36 cellular contexts compared by ENCODE assay signal in genomic region chr13:94795292-94795691, GRCh38.
"Had no signal": no experiment of that assay in that cellular context is flagged by ENCODE, and none has a peak within 500 bp of the region (broad histone marks: within the 10 kb centered on the region; RNA-seq: fewer than 3 reads in every experiment).

No MANE protein-coding gene starts in this region.

- DNase-seq: activated B cell treated with CpG ODN at 0.5 μM for 24 hours; activated CD4-positive, alpha-beta memory T cell treated with anti-CD3 and anti-CD28 coated beads for 36 hours; activated CD4-positive, alpha-beta T cell treated with anti-CD3 and anti-CD28 coated beads for 4 hours; activated CD4-positive, alpha-beta T cell treated with anti-CD3 and anti-CD28 coated beads, Interleukin-2, amount 10 ng/mL, durations not matched to agents 24 days and 14 days; activated CD4-positive, alpha-beta T cell treated with anti-CD3 and anti-CD28 coated beads, Interleukin-2, amount 50 U/mL, for 1 hour; activated CD4-positive, alpha-beta T cell treated with anti-CD3 and anti-CD28 coated beads, Interleukin-2, amount 50 U/mL, for 4 hours; activated CD4-positive, CD25-positive, alpha-beta regulatory T cell treated with anti-CD3 and anti-CD28 coated beads, Interleukin-2, amount 50 U/mL, for 72 hours; activated CD8-positive, alpha-beta memory T cell treated with anti-CD3 and anti-CD28 coated beads, Interleukin-2, amount 50 U/mL, for 4 hours; activated CD8-positive, alpha-beta T cell treated with anti-CD3 and anti-CD28 coated beads for 36 hours; activated effector memory CD4-positive, alpha-beta T cell treated with anti-CD3 and anti-CD28 coated beads, Interleukin-2, amount 50 U/mL, for 16 hours; activated gamma-delta T cell treated with Interleukin-2 at 50 U/mL for 16 hours; activated naive CD4-positive, alpha-beta T cell; activated naive CD4-positive, alpha-beta T cell treated with anti-CD3 and anti-CD28 coated beads for 36 hours; activated naive CD4-positive, alpha-beta T cell treated with anti-CD3 and anti-CD28 coated beads, Interleukin-2, amount 50 U/mL, for 16 hours; activated naive CD8-positive, alpha-beta T cell treated with anti-CD3 and anti-CD28 coated beads for 36 hours; activated T-cell treated with anti-CD3 and anti-CD28 coated beads for 4 hours; activated T-cell treated with anti-CD3 and anti-CD28 coated beads, Interleukin-2, amount 50 U/mL, for 1 hour; activated T-cell treated with anti-CD3 and anti-CD28 coated beads, Interleukin-2, amount 50 U/mL, for 4 hours; activated T-cell treated with anti-CD3 and anti-CD28 coated beads, Interleukin-2, amount 50 U/mL, for 72 hours; adrenal gland; amniotic stem cell; caudate nucleus; cerebellar nuclear complex; T-helper 1 cell; T-helper 2 cell; T-helper 9 cell had no signal

- H3K36me3 Mint-ChIP-seq: activated CD4-positive, alpha-beta memory T cell treated with anti-CD3 and anti-CD28 coated beads for 36 hours; activated naive CD4-positive, alpha-beta T cell treated with anti-CD3 and anti-CD28 coated beads, Interleukin-2, amount 50 U/mL, for 72 hours; activated naive CD8-positive, alpha-beta T cell treated with anti-CD3 and anti-CD28 coated beads for 36 hours; brain had no signal

- H3K4me3 Mint-ChIP-seq: activated B cell treated with CpG ODN at 0.5 μM for 24 hours; activated CD4-positive, alpha-beta memory T cell treated with anti-CD3 and anti-CD28 coated beads for 36 hours; activated CD4-positive, alpha-beta T cell treated with anti-CD3 and anti-CD28 coated beads, Interleukin-2, amount 10 ng/mL, durations not matched to agents 24 days and 14 days; activated CD8-positive, alpha-beta T cell treated with anti-CD3 and anti-CD28 coated beads for 36 hours; activated naive CD4-positive, alpha-beta T cell treated with anti-CD3 and anti-CD28 coated beads for 36 hours; activated naive CD8-positive, alpha-beta T cell treated with anti-CD3 and anti-CD28 coated beads for 36 hours; activated T-cell treated with anti-CD3 and anti-CD28 coated beads, Interleukin-2, amount 50 U/mL, for 4 hours; activated T-cell treated with anti-CD3 and anti-CD28 coated beads, Interleukin-2, amount 50 U/mL, for 72 hours; activated T-helper 1 cell treated with anti-CD3 and anti-CD28 coated beads, Interleukin-12 subunit alpha, Interleukin-12 subunit beta, Interleukin-2, Interleukin-4 antibody, amounts not matched to agents 30 ng/mL and 10 ng/mL and 1 ng/mL, durations not matched to agents 14 hours and 24 hours and 36 hours; activated T-helper 17 cell treated with anti-CD3 and anti-CD28 coated beads, Interleukin-2, amount 50 U/mL, for 72 hours; brain; central memory CD8-positive, alpha-beta T cell; T-helper 1 cell treated with Interleukin-12 subunit alpha and Interleukin-12 subunit beta and Interleukin-4 antibody, amounts not matched to agents 30 μg/mL and 1 μg/mL, for 36 hours; T-helper 2 cell treated with Interferon-gamma antibody and Interleukin-4, amounts not matched to agents 5 μg/mL and 100 μg/mL, for 36 hours had no signal

- H3K36me3 ChIP-seq: adrenal gland, ascending aorta, cardiac muscle cell had no signal

- H3K9me3 ChIP-seq: adrenal gland, ascending aorta had no signal

- H3K4me3 ChIP-seq: adrenal gland, ascending aorta, cardiac muscle cell had no signal

- H3K4me1 ChIP-seq: adrenal gland, ascending aorta had no signal

- H3K27me3 Mint-ChIP-seq: activated B cell treated with CpG ODN at 0.5 μM for 24 hours; activated CD4-positive, alpha-beta memory T cell treated with anti-CD3 and anti-CD28 coated beads for 36 hours; activated CD4-positive, alpha-beta T cell treated with anti-CD3 and anti-CD28 coated beads, Interleukin-2, amount 10 ng/mL, durations not matched to agents 24 days and 14 days; activated naive CD8-positive, alpha-beta T cell treated with anti-CD3 and anti-CD28 coated beads for 36 hours; activated T-helper 17 cell treated with anti-CD3 and anti-CD28 coated beads, Interleukin-2, amount 50 U/mL, for 72 hours; brain; central memory CD8-positive, alpha-beta T cell had no signal

- ATAC-seq: activated CD8-positive, alpha-beta T cell treated with anti-CD3 and anti-CD28 coated beads for 36 hours; activated naive CD4-positive, alpha-beta T cell treated with anti-CD3 and anti-CD28 coated beads, Interleukin-2, amount 50 U/mL, for 72 hours; activated T-cell treated with anti-CD3 and anti-CD28 coated beads, Interleukin-2, amount 50 U/mL, for 4 hours; activated T-cell treated with anti-CD3 and anti-CD28 coated beads, Interleukin-2, amount 50 U/mL, for 72 hours; activated T-helper 17 cell treated with anti-CD3 and anti-CD28 coated beads, Interleukin-2, amount 50 U/mL, for 72 hours had no signal

- H3K27ac Mint-ChIP-seq: activated B cell treated with CpG ODN at 0.5 μM for 24 hours; activated CD4-positive, alpha-beta memory T cell treated with anti-CD3 and anti-CD28 coated beads for 36 hours; activated CD4-positive, alpha-beta T cell treated with anti-CD3 and anti-CD28 coated beads, Interleukin-2, amount 10 ng/mL, durations not matched to agents 24 days and 14 days; activated CD8-positive, alpha-beta T cell treated with anti-CD3 and anti-CD28 coated beads for 36 hours; activated naive CD4-positive, alpha-beta T cell treated with anti-CD3 and anti-CD28 coated beads for 36 hours; activated naive CD4-positive, alpha-beta T cell treated with anti-CD3 and anti-CD28 coated beads, Interleukin-2, amount 50 U/mL, for 72 hours; activated naive CD8-positive, alpha-beta T cell treated with anti-CD3 and anti-CD28 coated beads for 36 hours; activated T-cell treated with anti-CD3 and anti-CD28 coated beads, Interleukin-2, amount 50 U/mL, for 72 hours; activated T-helper 1 cell treated with anti-CD3 and anti-CD28 coated beads, Interleukin-12 subunit alpha, Interleukin-12 subunit beta, Interleukin-2, Interleukin-4 antibody, amounts not matched to agents 30 ng/mL and 10 ng/mL and 1 ng/mL, durations not matched to agents 14 hours and 24 hours and 36 hours; activated T-helper 17 cell treated with anti-CD3 and anti-CD28 coated beads, Interleukin-2, amount 50 U/mL, for 72 hours; brain; T-helper 1 cell treated with Interleukin-12 subunit alpha and Interleukin-12 subunit beta and Interleukin-4 antibody, amounts not matched to agents 30 μg/mL and 1 μg/mL, for 36 hours; T-helper 2 cell treated with Interferon-gamma antibody and Interleukin-4, amounts not matched to agents 5 μg/mL and 100 μg/mL, for 36 hours had no signal

- H3K4me1 Mint-ChIP-seq: activated B cell treated with CpG ODN at 0.5 μM for 24 hours; activated CD4-positive, alpha-beta T cell treated with anti-CD3 and anti-CD28 coated beads, Interleukin-2, amount 10 ng/mL, durations not matched to agents 24 days and 14 days; activated naive CD8-positive, alpha-beta T cell treated with anti-CD3 and anti-CD28 coated beads for 36 hours; activated T-helper 17 cell treated with anti-CD3 and anti-CD28 coated beads, Interleukin-2, amount 50 U/mL, for 72 hours; central memory CD8-positive, alpha-beta T cell had no signal

- H3K9me3 Mint-ChIP-seq: activated B cell treated with CpG ODN at 0.5 μM for 24 hours; activated CD4-positive, alpha-beta memory T cell treated with anti-CD3 and anti-CD28 coated beads for 36 hours; activated CD4-positive, alpha-beta T cell treated with anti-CD3 and anti-CD28 coated beads, Interleukin-2, amount 10 ng/mL, durations not matched to agents 24 days and 14 days; activated CD8-positive, alpha-beta T cell treated with anti-CD3 and anti-CD28 coated beads for 36 hours; activated naive CD4-positive, alpha-beta T cell treated with anti-CD3 and anti-CD28 coated beads for 36 hours; activated naive CD4-positive, alpha-beta T cell treated with anti-CD3 and anti-CD28 coated beads, Interleukin-2, amount 50 U/mL, for 72 hours; activated naive CD8-positive, alpha-beta T cell treated with anti-CD3 and anti-CD28 coated beads for 36 hours; activated T-cell treated with anti-CD3 and anti-CD28 coated beads, Interleukin-2, amount 50 U/mL, for 4 hours; activated T-helper 1 cell treated with anti-CD3 and anti-CD28 coated beads, Interleukin-12 subunit alpha, Interleukin-12 subunit beta, Interleukin-2, Interleukin-4 antibody, amounts not matched to agents 30 ng/mL and 10 ng/mL and 1 ng/mL, durations not matched to agents 14 hours and 24 hours and 36 hours; activated T-helper 17 cell treated with anti-CD3 and anti-CD28 coated beads, Interleukin-2, amount 50 U/mL, for 72 hours; central memory CD8-positive, alpha-beta T cell; T-helper 1 cell treated with Interleukin-12 subunit alpha and Interleukin-12 subunit beta and Interleukin-4 antibody, amounts not matched to agents 30 μg/mL and 1 μg/mL, for 36 hours; T-helper 2 cell treated with Interferon-gamma antibody and Interleukin-4, amounts not matched to agents 5 μg/mL and 100 μg/mL, for 36 hours had no signal

- H3K27me3 ChIP-seq: adrenal gland, ascending aorta, cardiac muscle cell had no signal

- H3K27ac ChIP-seq: adrenal gland, ascending aorta, cardiac muscle cell, VCaP had no signal
